ENCODE assay signal across 15 cellular contexts in the genomic region with DNA sequence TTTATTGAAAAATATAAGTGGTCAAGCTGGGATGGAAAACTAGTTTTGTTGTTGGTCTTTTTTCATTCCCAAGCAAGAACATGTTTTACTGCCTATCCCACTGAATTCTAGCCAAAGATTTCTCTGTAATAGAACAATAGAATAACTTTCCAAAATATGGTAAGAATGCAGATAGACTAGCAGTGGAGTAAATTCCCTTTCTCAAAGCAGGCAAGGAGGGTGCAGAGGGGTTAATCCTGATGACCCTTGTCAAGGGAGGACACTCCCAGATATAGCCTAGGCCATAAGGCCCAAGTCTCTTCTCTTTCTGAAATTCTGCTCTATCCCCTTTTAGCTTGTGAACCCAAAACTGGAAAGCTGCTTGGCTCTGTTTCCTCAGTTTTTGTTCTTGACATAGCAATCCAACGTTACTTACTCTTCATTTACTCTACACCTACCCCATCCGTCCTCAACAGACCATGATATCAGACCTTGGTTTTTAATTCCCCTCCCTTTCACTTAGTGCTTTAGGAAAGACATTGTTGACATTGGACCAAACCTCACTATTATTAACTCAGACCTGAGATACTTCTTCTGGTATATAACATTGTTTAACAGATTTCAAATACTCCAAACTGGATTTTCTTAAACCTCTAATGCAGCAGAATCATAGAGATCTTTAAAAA.
DNase-seq lines count a peak whose midpoint lies in the region; ATAC-seq and TF ChIP-seq lines count a peak whose summit lies in the region.
"Had no signal": no experiment of that assay in that cellular context is flagged by ENCODE, and none has a peak within 500 bp of the region (broad histone marks: within the 10 kb centered on the region; RNA-seq: fewer than 3 reads in every experiment).

No MANE protein-coding gene starts in this region.

- H3K4me1 ChIP-seq in HEK293 (ENCODE audit: control insufficient read depth, insufficient read depth, low read length) = 0 out of 2 replicates have a peak, but pooled peaks cover 3% of the 10 kb centered on the region
- peaks cover 71% of the 10 kb centered on the region for H3K4me1 ChIP-seq in adipocyte (ENCODE audit: control insufficient read depth, insufficient read depth, low read length)
- H3K4me1 ChIP-seq in foreskin keratinocyte = peaks cover 45% of the 10 kb centered on the region
- H3K4me1 ChIP-seq in stomach = peaks cover 8 to 29% (median 17%) of the 10 kb centered on the region in 4 donors

- WGBS in stomach, 5 donors = 13 to 27% (median 23%) methylated on average over 2 of the region's 2 CpGs

- H3K9ac ChIP-seq in adipocyte (ENCODE audit: low read length) = peak overlapping the region; percentile 84
- H3K9ac ChIP-seq: neural progenitor cell had no signal

- no peak for TF ChIP-seq EP300 in stomach (IDR thresholded peaks at IDR 0.05)

- no peak for TF ChIP-seq CTCF in HEK293 (tag by site-specific recombination; IDR thresholded peaks at IDR 0.05)
- no peak for TF ChIP-seq CTCF in foreskin keratinocyte (conservative IDR thresholded peaks at IDR 0.05)
- TF ChIP-seq CTCF in stomach (IDR thresholded peaks at IDR 0.05) = no peak

- DNase-seq in adipocyte (ENCODE audit: low read depth) = peak; percentile 52
- DNase-seq in foreskin keratinocyte = peak in 1 of 2 donors; percentile 38
- DNase-seq in stomach = no peak
- DNase-seq in germinal center (ENCODE audit: low spot score) = no peak
- no peak for DNase-seq in NCI-H82 (lab: John Stamatoyannopoulos, UW)
- no peak for DNase-seq in NCI-H1436 (lab: John Stamatoyannopoulos, UW)
- DNase-seq: activated CD4-positive, alpha-beta T cell treated with anti-CD3 and anti-CD28 coated beads for 36 hours; activated gamma-delta T cell; DMS 273 treated with DMSO at 0.1 percent for 48 hours; KBM-7; NCI-H2227 treated with DMSO at 0.1 percent for 48 hours; stimulated activated CD4-positive, alpha-beta T cell treated with anti-CD3 and anti-CD28 coated beads, Interleukin-2, amount 100 ng/mL, for 24 hours; stimulated activated naive CD8-positive, alpha-beta T cell treated with anti-CD3 and anti-CD28 coated beads, Interleukin-15, amount 100 ng/mL, for 72 hours had no signal

- H3K9me3 ChIP-seq in HEK293 (ENCODE audit: control insufficient read depth, insufficient read depth, low read depth, low read length) (no peaks in the 10 kb centered on the region), adipocyte (ENCODE audit: control insufficient read depth, low read length) (no peaks in the 10 kb centered on the region), stomach (no peaks in the 10 kb centered on the region)

- no peak for ATAC-seq in foreskin keratinocyte

- H3K36me3 ChIP-seq in HEK293 (ENCODE audit: control insufficient read depth in 2 of 2, insufficient read depth in 1 of 2, low read length in 2 of 2) (no peaks in the 10 kb centered on the region), adipocyte (ENCODE audit: control insufficient read depth, insufficient read depth, low read length, severe bottlenecking) (no peaks in the 10 kb centered on the region), stomach (no peaks in the 10 kb centered on the region)
- H3K36me3 ChIP-seq: neural progenitor cell had no signal

- H3K27ac ChIP-seq in HEK293 (ENCODE audit: extremely low read depth, low read depth, low read length) (peak overlapping the region; percentile 22; the same call in 1 of the 2 replicates), foreskin keratinocyte (peak overlapping the region; percentile 7), stomach (peak overlapping the region in 4 of 5 donors; percentile 36 to 76 (median 60))
- H3K27ac ChIP-seq: neural progenitor cell had no signal

- H3K27me3 ChIP-seq in adipocyte (replicated peaks; ENCODE audit: control insufficient read depth, insufficient read depth, low read length) (no peaks in the 10 kb centered on the region), foreskin keratinocyte (no peaks in the 10 kb centered on the region), stomach (no peaks in the 10 kb centered on the region)
- H3K27me3 ChIP-seq: neural progenitor cell had no signal

- H3K4me3 ChIP-seq in HEK293 (ENCODE audit: low read depth, low read length) (no peak overlapping the region), adipocyte (ENCODE audit: low read length) (no peak overlapping the region), stomach (no peak overlapping the region)
- H3K4me3 ChIP-seq: neural progenitor cell had no signal

- POLR2A ChIA-PET in HEK293 (lab: Yijun Ruan, JAX) = no interaction called here

- intact Hi-C loops in stomach (cut with DNase I; ENCODE audit: low total_unique reads) = no loop called here

- TF ChIP-seq POLR2A in stomach (IDR thresholded peaks at IDR 0.05) = no peak

- CTCF ChIA-PET in HEK293 (lab: Yijun Ruan, JAX) = interaction anchor here (0.6 to 1.7 kb wide), 3 partner anchors 45 to 876 kb away, joined by 3 to 4 read pairs (median 3); no protein-coding TSS in a partner anchor

TF ChIP-seq in HEK293, 187 proteins besides CTCF, POLR2A, EP300 and RAD21 (continues in another document):
- TF ChIP-seq, protein P1, sequence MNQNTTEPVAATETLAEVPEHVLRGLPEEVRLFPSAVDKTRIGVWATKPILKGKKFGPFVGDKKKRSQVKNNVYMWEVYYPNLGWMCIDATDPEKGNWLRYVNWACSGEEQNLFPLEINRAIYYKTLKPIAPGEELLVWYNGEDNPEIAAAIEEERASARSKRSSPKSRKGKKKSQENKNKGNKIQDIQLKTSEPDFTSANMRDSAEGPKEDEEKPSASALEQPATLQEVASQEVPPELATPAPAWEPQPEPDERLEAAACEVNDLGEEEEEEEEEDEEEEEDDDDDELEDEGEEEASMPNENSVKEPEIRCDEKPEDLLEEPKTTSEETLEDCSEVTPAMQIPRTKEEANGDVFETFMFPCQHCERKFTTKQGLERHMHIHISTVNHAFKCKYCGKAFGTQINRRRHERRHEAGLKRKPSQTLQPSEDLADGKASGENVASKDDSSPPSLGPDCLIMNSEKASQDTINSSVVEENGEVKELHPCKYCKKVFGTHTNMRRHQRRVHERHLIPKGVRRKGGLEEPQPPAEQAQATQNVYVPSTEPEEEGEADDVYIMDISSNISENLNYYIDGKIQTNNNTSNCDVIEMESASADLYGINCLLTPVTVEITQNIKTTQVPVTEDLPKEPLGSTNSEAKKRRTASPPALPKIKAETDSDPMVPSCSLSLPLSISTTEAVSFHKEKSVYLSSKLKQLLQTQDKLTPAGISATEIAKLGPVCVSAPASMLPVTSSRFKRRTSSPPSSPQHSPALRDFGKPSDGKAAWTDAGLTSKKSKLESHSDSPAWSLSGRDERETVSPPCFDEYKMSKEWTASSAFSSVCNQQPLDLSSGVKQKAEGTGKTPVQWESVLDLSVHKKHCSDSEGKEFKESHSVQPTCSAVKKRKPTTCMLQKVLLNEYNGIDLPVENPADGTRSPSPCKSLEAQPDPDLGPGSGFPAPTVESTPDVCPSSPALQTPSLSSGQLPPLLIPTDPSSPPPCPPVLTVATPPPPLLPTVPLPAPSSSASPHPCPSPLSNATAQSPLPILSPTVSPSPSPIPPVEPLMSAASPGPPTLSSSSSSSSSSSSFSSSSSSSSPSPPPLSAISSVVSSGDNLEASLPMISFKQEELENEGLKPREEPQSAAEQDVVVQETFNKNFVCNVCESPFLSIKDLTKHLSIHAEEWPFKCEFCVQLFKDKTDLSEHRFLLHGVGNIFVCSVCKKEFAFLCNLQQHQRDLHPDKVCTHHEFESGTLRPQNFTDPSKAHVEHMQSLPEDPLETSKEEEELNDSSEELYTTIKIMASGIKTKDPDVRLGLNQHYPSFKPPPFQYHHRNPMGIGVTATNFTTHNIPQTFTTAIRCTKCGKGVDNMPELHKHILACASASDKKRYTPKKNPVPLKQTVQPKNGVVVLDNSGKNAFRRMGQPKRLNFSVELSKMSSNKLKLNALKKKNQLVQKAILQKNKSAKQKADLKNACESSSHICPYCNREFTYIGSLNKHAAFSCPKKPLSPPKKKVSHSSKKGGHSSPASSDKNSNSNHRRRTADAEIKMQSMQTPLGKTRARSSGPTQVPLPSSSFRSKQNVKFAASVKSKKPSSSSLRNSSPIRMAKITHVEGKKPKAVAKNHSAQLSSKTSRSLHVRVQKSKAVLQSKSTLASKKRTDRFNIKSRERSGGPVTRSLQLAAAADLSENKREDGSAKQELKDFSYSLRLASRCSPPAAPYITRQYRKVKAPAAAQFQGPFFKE (tag by site-specific recombination; IDR thresholded peaks at IDR 0.05; ENCODE audit: borderline replicate concordance) = no peak
- TF ChIP-seq ZNF600 (tag by site-specific recombination; IDR thresholded peaks at IDR 0.05) = no peak
- no peak for TF ChIP-seq ZNF623 (tag by site-specific recombination; IDR thresholded peaks at IDR 0.05)
- TF ChIP-seq, protein P2, sequence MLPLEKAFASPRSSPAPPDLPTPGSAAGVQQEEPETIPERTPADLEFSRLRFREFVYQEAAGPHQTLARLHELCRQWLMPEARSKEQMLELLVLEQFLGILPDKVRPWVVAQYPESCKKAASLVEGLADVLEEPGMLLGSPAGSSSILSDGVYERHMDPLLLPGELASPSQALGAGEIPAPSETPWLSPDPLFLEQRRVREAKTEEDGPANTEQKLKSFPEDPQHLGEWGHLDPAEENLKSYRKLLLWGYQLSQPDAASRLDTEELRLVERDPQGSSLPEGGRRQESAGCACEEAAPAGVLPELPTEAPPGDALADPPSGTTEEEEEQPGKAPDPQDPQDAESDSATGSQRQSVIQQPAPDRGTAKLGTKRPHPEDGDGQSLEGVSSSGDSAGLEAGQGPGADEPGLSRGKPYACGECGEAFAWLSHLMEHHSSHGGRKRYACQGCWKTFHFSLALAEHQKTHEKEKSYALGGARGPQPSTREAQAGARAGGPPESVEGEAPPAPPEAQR (tag by site-specific recombination; IDR thresholded peaks at IDR 0.05) = no peak
- TF ChIP-seq, protein P3, sequence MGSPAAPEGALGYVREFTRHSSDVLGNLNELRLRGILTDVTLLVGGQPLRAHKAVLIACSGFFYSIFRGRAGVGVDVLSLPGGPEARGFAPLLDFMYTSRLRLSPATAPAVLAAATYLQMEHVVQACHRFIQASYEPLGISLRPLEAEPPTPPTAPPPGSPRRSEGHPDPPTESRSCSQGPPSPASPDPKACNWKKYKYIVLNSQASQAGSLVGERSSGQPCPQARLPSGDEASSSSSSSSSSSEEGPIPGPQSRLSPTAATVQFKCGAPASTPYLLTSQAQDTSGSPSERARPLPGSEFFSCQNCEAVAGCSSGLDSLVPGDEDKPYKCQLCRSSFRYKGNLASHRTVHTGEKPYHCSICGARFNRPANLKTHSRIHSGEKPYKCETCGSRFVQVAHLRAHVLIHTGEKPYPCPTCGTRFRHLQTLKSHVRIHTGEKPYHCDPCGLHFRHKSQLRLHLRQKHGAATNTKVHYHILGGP (tag by site-specific recombination; IDR thresholded peaks at IDR 0.05) = no peak

Comparison
In these comparisons a context has a peak if more than half of its experiments do, and no peak if none do; other contexts are left out.
1. H3K27ac ChIP-seq: peak in every context shown above with its lines; median percentile 60 in stomach; 22 in HEK293; 7 in foreskin keratinocyte.